Comparison of ENCODE assay signal across 1 cellular context in genomic region chr2:32063310-32064020, GRCh38.
A peak's percentile ranks its signal among the peaks of the same experiment; 100 is the strongest.
TF ChIP-seq lines count a peak whose summit lies in the region.

SPAST (plus strand) TSS chr2:32063556; CDS start chr2:32063832, 276 bp downstream.

TF ChIP-seq in HepG2, 621 proteins besides CTCF, POLR2A, EP300 and RAD21 (continued from another document and continues in another):
- TF ChIP-seq TAF15 (IDR thresholded peaks at IDR 0.05; ENCODE audit: low read depth, low read length, poor library complexity, severe bottlenecking) (peak; percentile 91), ZNF790 (CRISPR knock-in tag; IDR thresholded peaks at IDR 0.05; ENCODE audit: borderline replicate concordance) (peak; percentile 96), ZNF776 (CRISPR knock-in tag; IDR thresholded peaks at IDR 0.05) (no peak), ZBTB7B (CRISPR knock-in tag; IDR thresholded peaks at IDR 0.05) (peak; percentile 96), SUZ12 (IDR thresholded peaks at IDR 0.05; ENCODE audit: low read depth, low read length) (peak; percentile 74), RNF2 (conservative IDR thresholded peaks at IDR 0.05; ENCODE audit: low read depth) (no peak), NCOA5 (CRISPR knock-in tag; IDR thresholded peaks at IDR 0.05) (0 out of 2 replicates have a peak, but pooled peaks have one; percentile 52), ZNF687 (CRISPR knock-in tag; IDR thresholded peaks at IDR 0.05) (peak; percentile 88), ZHX1 (CRISPR knock-in tag; IDR thresholded peaks at IDR 0.05; ENCODE audit: low read depth) (no peak), KDM3A (CRISPR knock-in tag; IDR thresholded peaks at IDR 0.05; ENCODE audit: low read depth) (peak; percentile 69), SYNCRIP (IDR thresholded peaks at IDR 0.05; ENCODE audit: insufficient read depth, low read depth, low read length) (no peak), MBD4 (IDR thresholded peaks at IDR 0.05; ENCODE audit: borderline replicate concordance, low read length) (no peak), SRSF4 (IDR thresholded peaks at IDR 0.05; ENCODE audit: low read depth, low read length, poor library complexity, severe bottlenecking) (no peak), KAT2B (IDR thresholded peaks at IDR 0.05; ENCODE audit: borderline replicate concordance, low read depth, low read length) (0 out of 2 replicates have a peak, but pooled peaks have one; percentile 41), YY1 (IDR thresholded peaks at IDR 0.05; ENCODE audit: insufficient read depth, insufficient replicate concordance, low read depth, low read length) (peak; percentile 75), ZNF460 (CRISPR knock-in tag; IDR thresholded peaks at IDR 0.05; ENCODE audit: borderline replicate concordance) (peak; percentile 75; the same call in 1 of the 2 replicates), HMGXB3 (CRISPR knock-in tag; IDR thresholded peaks at IDR 0.05; ENCODE audit: borderline replicate concordance) (peak; percentile 88), ISX (CRISPR knock-in tag; conservative IDR thresholded peaks at IDR 0.05) (no peak), ZNF501 (CRISPR knock-in tag; IDR thresholded peaks at IDR 0.05) (peak; percentile 95), POLR2G (IDR thresholded peaks at IDR 0.05; ENCODE audit: low read depth, low read length) (peak; percentile 93), ZFP41 (CRISPR knock-in tag; IDR thresholded peaks at IDR 0.05; ENCODE audit: borderline replicate concordance) (peak; percentile 69; the same call in 1 of the 2 replicates), GZF1 (CRISPR knock-in tag; IDR thresholded peaks at IDR 0.05) (peak; percentile 42; the same call in 1 of the 2 replicates), ZSCAN31 (CRISPR knock-in tag; IDR thresholded peaks at IDR 0.05; ENCODE audit: low read depth) (peak; percentile 42; the same call in 1 of the 2 replicates), ZBTB33 (CRISPR knock-in tag; IDR thresholded peaks at IDR 0.05) (no peak; the same call in 1 of the 2 replicates), CBFB (CRISPR knock-in tag; IDR thresholded peaks at IDR 0.05) (peak; percentile 73; the same call in 1 of the 2 replicates), ZNF703 (CRISPR knock-in tag; IDR thresholded peaks at IDR 0.05; ENCODE audit: borderline replicate concordance) (peak; percentile 27; the same call in 1 of the 2 replicates), SMC3 (IDR thresholded peaks at IDR 0.05; ENCODE audit: low read length) (no peak), ZNF569 (CRISPR knock-in tag; IDR thresholded peaks at IDR 0.05; ENCODE audit: borderline replicate concordance) (peak; percentile 47; the same call in 1 of the 2 replicates), HBP1 (CRISPR knock-in tag; IDR thresholded peaks at IDR 0.05; ENCODE audit: low read depth) (peak; percentile 91), ZNF432 (CRISPR knock-in tag; IDR thresholded peaks at IDR 0.05; ENCODE audit: borderline replicate concordance) (no peak), RFX5 (IDR thresholded peaks at IDR 0.05; ENCODE audit: low read depth, low read length) (no peak), JUNB (CRISPR knock-in tag; IDR thresholded peaks at IDR 0.05; ENCODE audit: borderline replicate concordance) (no peak), ZNF781 (CRISPR knock-in tag; IDR thresholded peaks at IDR 0.05; ENCODE audit: borderline replicate concordance, not compliant biosample characterization) (peak; percentile 41), RXRA (CRISPR knock-in tag; IDR thresholded peaks at IDR 0.05) (peak; percentile 80), ZFP36L1 (CRISPR knock-in tag; IDR thresholded peaks at IDR 0.05) (no peak; the same call in 1 of the 2 replicates), TERF1 (CRISPR knock-in tag; IDR thresholded peaks at IDR 0.05) (no peak), MAFG (CRISPR knock-in tag; IDR thresholded peaks at IDR 0.05) (no peak), RAD51 (IDR thresholded peaks at IDR 0.05; ENCODE audit: borderline replicate concordance) (no peak), CENPX (CRISPR knock-in tag; IDR thresholded peaks at IDR 0.05) (no peak), TOE1 (CRISPR knock-in tag; IDR thresholded peaks at IDR 0.05) (no peak; the same call in 1 of the 2 replicates), ATRX (CRISPR knock-in tag; IDR thresholded peaks at IDR 0.05; ENCODE audit: borderline replicate concordance) (no peak), ZNF224 (CRISPR knock-in tag; IDR thresholded peaks at IDR 0.05) (peak; percentile 88; the same call in 1 of the 2 replicates), ZNF572 (CRISPR knock-in tag; IDR thresholded peaks at IDR 0.05) (no peak; the same call in 1 of the 2 replicates), MTF1 (CRISPR knock-in tag; IDR thresholded peaks at IDR 0.05) (no peak), HMG20B (CRISPR knock-in tag; conservative IDR thresholded peaks at IDR 0.05) (no peak)
